In the genomic region with DNA sequence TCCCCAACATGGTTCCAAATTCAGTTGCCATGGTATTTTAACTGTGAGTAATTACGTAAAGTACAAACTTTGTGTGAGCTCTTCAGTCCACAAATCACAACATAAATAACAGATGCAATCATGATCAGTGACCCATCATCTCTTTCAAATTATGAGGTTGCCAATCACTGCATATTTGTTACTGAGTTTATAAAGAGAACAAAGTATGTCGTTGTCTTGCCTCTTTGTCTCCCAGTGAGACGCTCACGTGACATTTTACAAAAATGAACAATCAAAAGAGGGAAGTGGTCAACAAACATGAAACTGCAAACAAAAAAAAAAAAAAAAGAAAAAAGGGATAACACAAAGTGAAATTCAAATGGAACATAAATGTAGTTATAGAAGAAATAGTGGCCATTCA, we compare ENCODE assay signal across 11 cellular contexts.
DNase-seq lines count a peak whose midpoint lies in the region; ATAC-seq, FAIRE-seq and TF ChIP-seq lines count a peak whose summit lies in the region.
"Had no signal": no experiment of that assay in that cellular context is flagged by ENCODE, and none has a peak within 500 bp of the region (broad histone marks: within the 10 kb centered on the region; RNA-seq: fewer than 3 reads in every experiment).

No MANE protein-coding gene starts in this region.

- TF ChIP-seq POLR2A in lower leg skin (IDR thresholded peaks at IDR 0.05) = no peak

- DNase-seq in SIG-M5 treated with dmso at 0.1 percent for 504 hours (lab: John Stamatoyannopoulos, UW; ENCODE audit: unreplicated experiment) (peak; percentile 71), SIG-M5 (lab: John Stamatoyannopoulos, UW) (no peak), MV-4-11 (lab: John Stamatoyannopoulos, UW) (peak; percentile 94), HTR-8/SVneo (ENCODE audit: insufficient read length, low spot score) (no peak), lower leg skin (ENCODE audit: low spot score in 2 of 2) (no peak), A172 (ENCODE audit: low spot score) (no peak)
- DNase-seq: 8988T; effector CD4-positive, alpha-beta T cell had no signal

- H3K4me3 ChIP-seq in lower leg skin (ENCODE audit: low read depth, poor library complexity, severe bottlenecking) = no peak overlapping the region

- peak; percentile 79 for ATAC-seq in HG02798 (IDR thresholded peaks at IDR 0.05; ENCODE audit: poor library complexity, unreplicated experiment)
- ATAC-seq in stimulated activated memory B cell treated with anti-CD40 and anti-IgM and Interleukin-4, amounts not matched to agents 10 μg/mL and 1 μg/mL and 100 μg/mL, for 72 hours = peak; percentile 90

- peaks cover 35% of the 10 kb centered on the region for H3K4me1 Mint-ChIP-seq in stimulated activated memory B cell treated with anti-CD40 and anti-IgM and Interleukin-4, amounts not matched to agents 10 μg/mL and 1 μg/mL and 100 μg/mL, for 72 hours

- H3K4me3 Mint-ChIP-seq in stimulated activated memory B cell treated with anti-CD40 and anti-IgM and Interleukin-4, amounts not matched to agents 10 μg/mL and 1 μg/mL and 100 μg/mL, for 72 hours = peak overlapping the region; percentile 53
- H3K4me3 Mint-ChIP-seq: T-helper 1 cell treated with Interleukin-12 subunit alpha and Interleukin-12 subunit beta and Interleukin-4 antibody, amounts not matched to agents 30 μg/mL and 1 μg/mL, for 36 hours had no signal

- H3K9me3 Mint-ChIP-seq in stimulated activated memory B cell treated with anti-CD40 and anti-IgM and Interleukin-4, amounts not matched to agents 10 μg/mL and 1 μg/mL and 100 μg/mL, for 72 hours = peaks cover 23% of the 10 kb centered on the region

- H3K36me3 Mint-ChIP-seq in stimulated activated memory B cell treated with anti-CD40 and anti-IgM and Interleukin-4, amounts not matched to agents 10 μg/mL and 1 μg/mL and 100 μg/mL, for 72 hours = peaks cover 51% of the 10 kb centered on the region

- intact Hi-C loops in lower leg skin (cut with DNase I; ENCODE audit: low total_unique reads) = no loop called here

- no peak for TF ChIP-seq CTCF in lower leg skin (IDR thresholded peaks at IDR 0.05)

- no peak for FAIRE-seq in HTR-8/SVneo (lab: Jason Lieb, UNC)

- H3K27me3 Mint-ChIP-seq in stimulated activated memory B cell treated with anti-CD40 and anti-IgM and Interleukin-4, amounts not matched to agents 10 μg/mL and 1 μg/mL and 100 μg/mL, for 72 hours = no peaks in the 10 kb centered on the region

- 75 to 83% methylated on average over 4 of the region's 4 CpGs for WGBS in lower leg skin, 2 donors

- peak overlapping the region; percentile 20 for H3K27ac Mint-ChIP-seq in stimulated activated memory B cell treated with anti-CD40 and anti-IgM and Interleukin-4, amounts not matched to agents 10 μg/mL and 1 μg/mL and 100 μg/mL, for 72 hours
- H3K27ac Mint-ChIP-seq: T-helper 1 cell treated with Interleukin-12 subunit alpha and Interleukin-12 subunit beta and Interleukin-4 antibody, amounts not matched to agents 30 μg/mL and 1 μg/mL, for 36 hours had no signal

Comparison
In these comparisons a context has a peak if more than half of its experiments do, and no peak if none do; other contexts are left out.
1. DNase-seq: peak in SIG-M5 treated with dmso at 0.1 percent for 504 hours (single experiment) and MV-4-11 (single experiment); none in SIG-M5 (single experiment), HTR-8/SVneo (single experiment), lower leg skin (0 of 2) and A172 (single experiment).